ENCODE assay signal across 13 cellular contexts in genomic region chr5:138139776-138140080, GRCh38. TPM values are rescaled to one million over a fixed set of nuclear protein-coding genes. Genes with fewer than 3 reads are reported as not detected.
DNase-seq lines count a peak whose midpoint lies in the region; ATAC-seq and TF ChIP-seq lines count a peak whose summit lies in the region.
"Had no signal": no experiment of that assay in that cellular context is flagged by ENCODE, and none has a peak within 500 bp of the region (broad histone marks: within the 10 kb centered on the region; RNA-seq: fewer than 3 reads in every experiment).

No MANE protein-coding gene starts in this region.

- H3K27ac ChIP-seq in heart left ventricle: no peak overlapping the region
- no peak overlapping the region for H3K27ac ChIP-seq in WERI-Rb-1
- no peak overlapping the region for H3K27ac ChIP-seq in mesenchymal stem cell (ENCODE audit: low read length, poor library complexity, severe bottlenecking)
- H3K27ac ChIP-seq in upper lobe of right lung: no peak overlapping the region
- H3K27ac ChIP-seq: pancreas had no signal

- H4K8ac ChIP-seq in mesenchymal stem cell (ENCODE audit: low read length): no peak overlapping the region

- H3K4me3 ChIP-seq in heart left ventricle: peak overlapping the region in 10 of 12 donors; percentile 24 to 83 (median 66)
- H3K4me3 ChIP-seq in WERI-Rb-1 (ENCODE audit: low read depth, low read length): peak overlapping the region; percentile 64; the same call in 1 of the 2 replicates
- H3K4me3 ChIP-seq in mesenchymal stem cell (ENCODE audit: insufficient read depth in 1 of 2, low read depth in 1 of 2, low read length in 2 of 2): no peak overlapping the region
- peak overlapping the region; percentile 62 for H3K4me3 ChIP-seq in upper lobe of right lung

- H2AFZ ChIP-seq in mesenchymal stem cell (ENCODE audit: low read depth, low read length): no peak overlapping the region

- peaks cover 0 to 22% (median 0%) of the 10 kb centered on the region in 9 donors for H3K27me3 ChIP-seq in heart left ventricle
- H3K27me3 ChIP-seq in WERI-Rb-1 (ENCODE audit: insufficient read depth, low read depth, severe bottlenecking): no peaks in the 10 kb centered on the region
- no peaks in the 10 kb centered on the region for H3K27me3 ChIP-seq in mesenchymal stem cell (ENCODE audit: control insufficient read depth in 1 of 2, insufficient read depth in 1 of 2, low read length in 2 of 2)
- H3K27me3 ChIP-seq in upper lobe of right lung: no peaks in the 10 kb centered on the region
- H3K27me3 ChIP-seq: pancreas had no signal

- in situ Hi-C loops in ACHN (cut with HindIII; ENCODE audit: low pct_ligation_motif_present, low pct_unique_long_range_greater_than_20kb, low sequenced_read_pairs): no loop called here

- WGBS in heart left ventricle, 4 donors: 59 to 72% (median 65%) methylated on average over 3 of the region's 3 CpGs
- 52% methylated on average over 2 of the region's 3 CpGs for WGBS in mesenchymal stem cell

- H4K91ac ChIP-seq in mesenchymal stem cell (ENCODE audit: low read length): no peak overlapping the region

- peak overlapping the region; percentile 82 for H3K9ac ChIP-seq in mesenchymal stem cell (ENCODE audit: low read length)

- H3K36me3 ChIP-seq in heart left ventricle (no peaks in the 10 kb centered on the region), WERI-Rb-1 (no peaks in the 10 kb centered on the region; the same call in 1 of the 2 replicates), mesenchymal stem cell (ENCODE audit: control insufficient read depth in 1 of 2, insufficient read depth in 2 of 2, low read depth in 1 of 2, low read length in 2 of 2) (no peaks in the 10 kb centered on the region), upper lobe of right lung (no peaks in the 10 kb centered on the region)
- H3K36me3 ChIP-seq: pancreas had no signal

- H2BK5ac ChIP-seq in mesenchymal stem cell (ENCODE audit: low read depth, low read length, poor library complexity, severe bottlenecking): no peak overlapping the region

- H3K23ac ChIP-seq in mesenchymal stem cell (ENCODE audit: low read length in 2 of 2): no peak overlapping the region

- H3K9me3 ChIP-seq in heart left ventricle: no peaks in the 10 kb centered on the region
- no peaks in the 10 kb centered on the region for H3K9me3 ChIP-seq in WERI-Rb-1 (ENCODE audit: severe bottlenecking)
- no peaks in the 10 kb centered on the region for H3K9me3 ChIP-seq in mesenchymal stem cell (ENCODE audit: control insufficient read depth, low read length)
- H3K9me3 ChIP-seq in upper lobe of right lung: no peaks in the 10 kb centered on the region
- H3K9me3 ChIP-seq: pancreas had no signal

- no peak overlapping the region for H3K18ac ChIP-seq in mesenchymal stem cell (ENCODE audit: low read depth in 1 of 2, low read length in 2 of 2)

- no peak overlapping the region for H2AK5ac ChIP-seq in mesenchymal stem cell (ENCODE audit: low read length, severe bottlenecking)

- no peak overlapping the region for H3K4me2 ChIP-seq in mesenchymal stem cell (ENCODE audit: low read length, poor library complexity, severe bottlenecking)

- H3K79me1 ChIP-seq in mesenchymal stem cell (replicated peaks; ENCODE audit: low read length, poor library complexity, severe bottlenecking): no peaks in the 10 kb centered on the region

- no peak overlapping the region for H3K4ac ChIP-seq in mesenchymal stem cell (ENCODE audit: low read depth in 1 of 2, low read length in 2 of 2)

- no peak overlapping the region for H2BK15ac ChIP-seq in mesenchymal stem cell (ENCODE audit: low read depth, poor library complexity, severe bottlenecking)

- no peak overlapping the region for H3K14ac ChIP-seq in mesenchymal stem cell (ENCODE audit: low read length in 2 of 2)

- ATAC-seq in heart left ventricle (no peak), Right ventricle myocardium superior (ENCODE audit: poor library complexity) (no peak), upper lobe of right lung (no peak), HG02798 (IDR thresholded peaks at IDR 0.05; ENCODE audit: poor library complexity, unreplicated experiment) (no peak)

- H2BK120ac ChIP-seq in mesenchymal stem cell (ENCODE audit: low read depth, low read length): no peak overlapping the region

- H3K4me1 ChIP-seq in heart left ventricle (peaks cover 0 to 7% (median 0%) of the 10 kb centered on the region in 12 donors), mesenchymal stem cell (ENCODE audit: control insufficient read depth, insufficient read depth, low read depth, low read length) (no peaks in the 10 kb centered on the region), upper lobe of right lung (peaks cover 4% of the 10 kb centered on the region)

- TF ChIP-seq POLR2A in heart left ventricle (IDR thresholded peaks at IDR 0.05): no peak

- DNase-seq in heart left ventricle (no peak), Right ventricle myocardium superior (no peak), WERI-Rb-1 (no peak), mesenchymal stem cell (no peak), upper lobe of right lung (no peak), ACHN (no peak), NCI-H2029 (lab: John Stamatoyannopoulos, UW) (no peak)
- DNase-seq: stimulated activated CD4-positive, alpha-beta T cell treated with anti-CD3 and anti-CD28 coated beads, Interleukin-4, amount 100 ng/mL, for 24 hours had no signal

- intact Hi-C loops in heart left ventricle (cut with DNase I): loop anchor here in 8 of 10 donors (5.0 to 10.0 kb wide), 5 partner anchors 102 to 515 kb away; partner anchors contain the start of gene FAM13B (in 1 of the 8)
- intact Hi-C loops in Right ventricle myocardium superior (cut with DNase I): loop anchor here (10.0 kb wide), 1 partner anchor 385 kb away; the partner anchor contains the start of gene HNRNPA0
- intact Hi-C loops in upper lobe of right lung (cut with DNase I): loop anchor here (10.0 kb wide), 1 partner anchor 55 kb away; the partner anchor contains the start of gene WNT8A

- TF ChIP-seq CTCF in heart left ventricle (IDR thresholded peaks at IDR 0.05): no peak
- TF ChIP-seq CTCF in WERI-Rb-1 (IDR thresholded peaks at IDR 0.05; ENCODE audit: low read depth, low read length): no peak
- no peak for TF ChIP-seq CTCF in upper lobe of right lung (IDR thresholded peaks at IDR 0.05)

- H2BK12ac ChIP-seq in mesenchymal stem cell (ENCODE audit: low read length in 2 of 2): no peak overlapping the region

RNA-seq across cellular contexts. Expression of gene NME5, which starts 0.5 kb away (rescaled TPM):
- 1 to 10 TPM in 8 of 9 donors, under 1 TPM in 1; 0.50 to 5.1 (median 3.4) TPM for total RNA-seq in heart left ventricle
- polyA plus RNA-seq in heart left ventricle: 1 to 10 TPM; 2.8 to 4.2 TPM
- total RNA-seq in Right ventricle myocardium superior: 4.9 TPM
- 1.9 TPM for polyA plus RNA-seq in mesenchymal stem cell (2013, experiment 1 of 2)
- 1.8 TPM for polyA plus RNA-seq in mesenchymal stem cell (2013, experiment 2 of 2)
- 2.4 TPM for total RNA-seq in upper lobe of right lung
- total RNA-seq: A673 had no signal

RNA-seq across cellular contexts. Expression of gene BRD8, which starts 38.7 kb away (rescaled TPM):
- total RNA-seq in heart left ventricle (10 to 100 TPM; 16.6 to 30.2 (median 23.0) TPM), Right ventricle myocardium superior (26.4 TPM), upper lobe of right lung (46.7 TPM)
- 10 to 100 TPM; 17.6 to 22.6 TPM for polyA plus RNA-seq in heart left ventricle
- 25.7 TPM for polyA plus RNA-seq in mesenchymal stem cell (2013, experiment 1 of 2)
- 24.8 TPM for polyA plus RNA-seq in mesenchymal stem cell (2013, experiment 2 of 2)

RNA-seq across cellular contexts. Expression of gene KIF20A, which starts 39.2 kb away (rescaled TPM):
- total RNA-seq in heart left ventricle: 10 to 100 TPM in 1 of 9 donors, 1 to 10 TPM in 2, under 1 TPM in 5, not detected in 1; 0.14 to 12.2 (median 0.79) TPM
- polyA plus RNA-seq in heart left ventricle: under 1 TPM in 1 of 2 donors, not detected in 1; 0.12 TPM
- 0.65 TPM for total RNA-seq in Right ventricle myocardium superior
- 5.5 TPM for polyA plus RNA-seq in mesenchymal stem cell (2013, experiment 1 of 2)
- 5.5 TPM for polyA plus RNA-seq in mesenchymal stem cell (2013, experiment 2 of 2)
- total RNA-seq in upper lobe of right lung: 0.69 TPM

RNA-seq across cellular contexts. Expression of gene WNT8A, which starts 55.9 kb away (rescaled TPM):
- not detected for total RNA-seq in heart left ventricle
- polyA plus RNA-seq in heart left ventricle: not detected
- total RNA-seq in Right ventricle myocardium superior: not detected
- polyA plus RNA-seq in mesenchymal stem cell (2013, experiment 1 of 2): not detected
- not detected for polyA plus RNA-seq in mesenchymal stem cell (2013, experiment 2 of 2)
- total RNA-seq in upper lobe of right lung: not detected
- total RNA-seq: A673, NCI-H460, pancreas, SK-MEL-5 had no signal
- polyA plus RNA-seq: pancreas had no signal

Comparison
In these comparisons a context has a peak if more than half of its experiments do, and no peak if none do; other contexts are left out.
1. H3K4me3 ChIP-seq: peak in heart left ventricle (10 of 12), WERI-Rb-1 (single experiment) and upper lobe of right lung (single experiment); none in mesenchymal stem cell (0 of 2).